ENCODE assay signal across 8 cellular contexts in genomic region chr4:17511950-17512795, GRCh38. TPM values are rescaled to one million over a fixed set of nuclear protein-coding genes. Genes with fewer than 3 reads are reported as not detected.
DNase-seq lines count a peak whose midpoint lies in the region; ATAC-seq and TF ChIP-seq lines count a peak whose summit lies in the region.

TSS of gene QDPR (minus strand) at chr4:17512090. CDS start at chr4:17512054, 36 bp downstream.

- peaks cover 25% of the 10 kb centered on the region for H3K4me1 Mint-ChIP-seq in activated naive CD8-positive, alpha-beta T cell treated with anti-CD3 and anti-CD28 coated beads, Interleukin-2, amount 10 ng/mL, durations not matched to agents 7 days and 5 days

- H2BK5ac ChIP-seq in trophoblast cell (ENCODE audit: low read depth, low read length, poor library complexity), result no peak within 1 kb of the TSS

- POLR2A ChIA-PET in activated naive CD8-positive, alpha-beta T cell treated with anti-CD3 and anti-CD28 coated beads, Interleukin-2, amount 10 ng/mL, durations not matched to agents 7 days and 5 days (lab: Charles Lee), result no interaction called here

- TF ChIP-seq CTCF in SU-DHL-6 (IDR thresholded peaks at IDR 0.05; ENCODE audit: insufficient read depth, low read length, poor library complexity, severe bottlenecking) (peak; percentile 37), cardiac muscle cell (IDR thresholded peaks at IDR 0.05; ENCODE audit: low read depth, low read length) (peak; percentile 21), tibial nerve (IDR thresholded peaks at IDR 0.05) (peak; percentile 34 to 70 (median 60))

- H4K20me1 ChIP-seq in SU-DHL-6 (ENCODE audit: low read depth, low read length), result no peaks in the 10 kb centered on the region

- H3K23ac ChIP-seq in trophoblast cell (ENCODE audit: low read length), result no peak within 1 kb of the TSS

- H3K27ac Mint-ChIP-seq in activated naive CD8-positive, alpha-beta T cell treated with anti-CD3 and anti-CD28 coated beads, Interleukin-2, amount 10 ng/mL, durations not matched to agents 7 days and 5 days, result peak within 1 kb of the TSS; percentile 94

- H3K79me1 ChIP-seq in trophoblast cell (ENCODE audit: low read length), result peaks cover 3% of the 10 kb centered on the region

- H3F3A ChIP-seq in SU-DHL-6 (ENCODE audit: insufficient read depth), result peaks cover 11% of the 10 kb centered on the region; the same call in 1 of the 2 replicates

- H3K18ac ChIP-seq in trophoblast cell (ENCODE audit: low read length), result peak within 1 kb of the TSS; percentile 61

- peak within 1 kb of the TSS; percentile 99 for H3K4me3 Mint-ChIP-seq in activated naive CD8-positive, alpha-beta T cell treated with anti-CD3 and anti-CD28 coated beads, Interleukin-2, amount 10 ng/mL, durations not matched to agents 7 days and 5 days

- no peaks in the 10 kb centered on the region for H3K9me2 ChIP-seq in SU-DHL-6 (replicated peaks; ENCODE audit: insufficient read depth, low read length)

- H3K9me3 Mint-ChIP-seq in activated naive CD8-positive, alpha-beta T cell treated with anti-CD3 and anti-CD28 coated beads, Interleukin-2, amount 10 ng/mL, durations not matched to agents 7 days and 5 days, result no peaks in the 10 kb centered on the region

- H3K14ac ChIP-seq in trophoblast cell (ENCODE audit: low read length), result peak within 1 kb of the TSS; percentile 73

- peak within 1 kb of the TSS; percentile 76 for H2AFZ ChIP-seq in SU-DHL-6 (ENCODE audit: low read depth, low read length, severe bottlenecking)
- peak within 1 kb of the TSS; percentile 78 for H2AFZ ChIP-seq in trophoblast cell (ENCODE audit: insufficient read depth, low read length, poor library complexity)

- H3K36me3 ChIP-seq in ES-I3 (ENCODE audit: insufficient read depth, low read length), result peaks cover 5% of the 10 kb centered on the region; the same call in 1 of the 2 replicates
- H3K36me3 ChIP-seq in SU-DHL-6 (ENCODE audit: low read length), result no peaks in the 10 kb centered on the region; the same call in 1 of the 2 replicates
- peaks cover 5% of the 10 kb centered on the region for H3K36me3 ChIP-seq in cardiac muscle cell
- H3K36me3 ChIP-seq in trophoblast cell (ENCODE audit: control insufficient read depth in 1 of 2, insufficient read depth in 2 of 2, low read length in 2 of 2), result peaks cover 0 to 3% of the 10 kb centered on the region in 2 experiments
- H3K36me3 ChIP-seq in tibial nerve, result peaks cover 0 to 7% (median 0%) of the 10 kb centered on the region in 3 donors

- TF ChIP-seq EP300 in tibial nerve (IDR thresholded peaks at IDR 0.05), result no peak

- H4K8ac ChIP-seq in trophoblast cell (ENCODE audit: low read depth, low read length), result peak within 1 kb of the TSS; percentile 92

- no peak within 1 kb of the TSS for H4K91ac ChIP-seq in trophoblast cell (ENCODE audit: low read depth, low read length)

- H3K4me2 ChIP-seq in SU-DHL-6 (ENCODE audit: low read depth, low read length, poor library complexity, severe bottlenecking) (peak within 1 kb of the TSS; percentile 80), trophoblast cell (ENCODE audit: low read length) (peak within 1 kb of the TSS; percentile 90)

- no peak for DNase-seq in Jurkat, Clone E6-1 (ENCODE audit: low read depth, low spot score)
- DNase-seq in activated naive CD8-positive, alpha-beta T cell treated with anti-CD3 and anti-CD28 coated beads, Interleukin-2, amount 10 ng/mL, durations not matched to agents 7 days and 5 days, result peak; percentile 84
- peak; percentile 76 to 95 for DNase-seq in cardiac muscle cell (ENCODE audit: low read depth in 1 of 2, low spot score in 1 of 2)
- DNase-seq in trophoblast cell, result peak; percentile 59 to 81
- peak; percentile 20 to 40 for DNase-seq in tibial nerve (ENCODE audit: low spot score in 2 of 2)

- no peak within 1 kb of the TSS for H2AK5ac ChIP-seq in trophoblast cell (ENCODE audit: low read length)

- H3K36me3 Mint-ChIP-seq in activated naive CD8-positive, alpha-beta T cell treated with anti-CD3 and anti-CD28 coated beads, Interleukin-2, amount 10 ng/mL, durations not matched to agents 7 days and 5 days, result peaks cover 16% of the 10 kb centered on the region

- H3K9ac ChIP-seq in ES-I3 (ENCODE audit: low read depth, low read length), result peak within 1 kb of the TSS; percentile 88
- peak within 1 kb of the TSS; percentile 77 for H3K9ac ChIP-seq in SU-DHL-6 (ENCODE audit: low read length)
- H3K9ac ChIP-seq in trophoblast cell (ENCODE audit: low read length), result peak within 1 kb of the TSS; percentile 68

- no peaks in the 10 kb centered on the region for H3K27me3 ChIP-seq in SU-DHL-6 (ENCODE audit: low read length)
- H3K27me3 ChIP-seq in cardiac muscle cell, result no peaks in the 10 kb centered on the region
- no peaks in the 10 kb centered on the region for H3K27me3 ChIP-seq in trophoblast cell (ENCODE audit: insufficient read depth, low read length)
- H3K27me3 ChIP-seq in tibial nerve, result no peaks in the 10 kb centered on the region

- H3K79me2 ChIP-seq in SU-DHL-6 (ENCODE audit: insufficient read depth, low read length) (peaks cover 23% of the 10 kb centered on the region), trophoblast cell (ENCODE audit: control insufficient read depth, insufficient read depth, low read length, poor library complexity) (peaks cover 2% of the 10 kb centered on the region)

- H3K4ac ChIP-seq in trophoblast cell (ENCODE audit: low read depth, low read length), result no peak within 1 kb of the TSS

- H2BK12ac ChIP-seq in trophoblast cell (ENCODE audit: low read length), result no peak within 1 kb of the TSS

- no CpG with 5 or more reads among the region's 65 CpGs for WGBS in trophoblast cell (ENCODE audit: extremely low coverage, insufficient coverage, insufficient read length)
- WGBS in tibial nerve, 2 donors, result 3 to 5% methylated on average over 11 to 38 of the region's 65 CpGs

- H3K27ac ChIP-seq in SU-DHL-6 (ENCODE audit: low read depth, low read length), result peak within 1 kb of the TSS; percentile 54
- peak within 1 kb of the TSS; percentile 74 for H3K27ac ChIP-seq in cardiac muscle cell
- no peak within 1 kb of the TSS for H3K27ac ChIP-seq in trophoblast cell (ENCODE audit: low read depth, low read length)
- H3K27ac ChIP-seq in tibial nerve, result peak within 1 kb of the TSS; percentile 31 to 85 (median 74)

- peak within 1 kb of the TSS; percentile 59 for H4K12ac ChIP-seq in trophoblast cell (ENCODE audit: low read depth, low read length)

- TF ChIP-seq POLR2A in tibial nerve (IDR thresholded peaks at IDR 0.05), result peak in 1 of 2 donors; percentile 24

- H3K4me1 ChIP-seq in ES-I3 (ENCODE audit: insufficient read depth, low read length) (peaks cover 4% of the 10 kb centered on the region; the same call in 1 of the 2 replicates), cardiac muscle cell (ENCODE audit: low read depth) (peaks cover 8% of the 10 kb centered on the region), trophoblast cell (ENCODE audit: control insufficient read depth in 1 of 2, insufficient read depth in 2 of 2, low read length in 2 of 2) (peaks cover 2 to 3% of the 10 kb centered on the region in 2 experiments), tibial nerve (peaks cover 0 to 26% (median 9%) of the 10 kb centered on the region in 4 donors)

- H3K4me3 ChIP-seq in Jurkat, Clone E6-1 (ENCODE audit: low read length), result peak within 1 kb of the TSS; percentile 65
- peak within 1 kb of the TSS; percentile 62 for H3K4me3 ChIP-seq in SU-DHL-6 (ENCODE audit: insufficient read depth, low read length, poor library complexity, severe bottlenecking)
- peak within 1 kb of the TSS; percentile 43 for H3K4me3 ChIP-seq in cardiac muscle cell
- H3K4me3 ChIP-seq in trophoblast cell (ENCODE audit: low read depth, low read length), result peak within 1 kb of the TSS; percentile 82
- H3K4me3 ChIP-seq in tibial nerve, result peak within 1 kb of the TSS; percentile 56 to 97 (median 69)

- H3K9me3 ChIP-seq in ES-I3 (ENCODE audit: control insufficient read depth, insufficient read depth, low read length) (no peaks in the 10 kb centered on the region), SU-DHL-6 (ENCODE audit: insufficient read depth, low read length) (no peaks in the 10 kb centered on the region), cardiac muscle cell (ENCODE audit: low read depth) (no peaks in the 10 kb centered on the region), trophoblast cell (ENCODE audit: insufficient read depth, low read depth, low read length) (no peaks in the 10 kb centered on the region), tibial nerve (no peaks in the 10 kb centered on the region)

- H3K27me3 Mint-ChIP-seq in activated naive CD8-positive, alpha-beta T cell treated with anti-CD3 and anti-CD28 coated beads, Interleukin-2, amount 10 ng/mL, durations not matched to agents 7 days and 5 days, result peaks cover 10% of the 10 kb centered on the region

- H2BK120ac ChIP-seq in trophoblast cell (ENCODE audit: insufficient read depth, low read length, poor library complexity), result peak within 1 kb of the TSS; percentile 52

- ATAC-seq in GM21619 (IDR thresholded peaks at IDR 0.05; ENCODE audit: unreplicated experiment), result peak; percentile 95
- peak; percentile 96 for ATAC-seq in activated naive CD8-positive, alpha-beta T cell treated with anti-CD3 and anti-CD28 coated beads, Interleukin-2, amount 10 ng/mL, durations not matched to agents 7 days and 5 days (ENCODE audit: low read depth)

RNA-seq across cellular contexts. Expression of gene QDPR, which starts in this region (rescaled TPM):
- polyA plus RNA-seq in Jurkat, Clone E6-1 (2012; ENCODE audit: insufficient read depth, insufficient read length), result 60.7 TPM
- 10 to 100 TPM; 20.4 to 21.2 TPM for total RNA-seq in activated naive CD8-positive, alpha-beta T cell treated with anti-CD3 and anti-CD28 coated beads, Interleukin-2, amount 10 ng/mL, durations not matched to agents 7 days and 5 days
- 80.7 and 89.1 TPM in 2 replicates for total RNA-seq in cardiac muscle cell
- 63.8 and 115 TPM in 2 replicates for polyA plus RNA-seq in cardiac muscle cell
- 20.0 and 20.7 TPM in 2 replicates for polyA plus RNA-seq in trophoblast cell (2013)
- 10 to 100 TPM; 15.9 to 53.1 (median 24.7) TPM for total RNA-seq in tibial nerve
